In the genomic region with DNA sequence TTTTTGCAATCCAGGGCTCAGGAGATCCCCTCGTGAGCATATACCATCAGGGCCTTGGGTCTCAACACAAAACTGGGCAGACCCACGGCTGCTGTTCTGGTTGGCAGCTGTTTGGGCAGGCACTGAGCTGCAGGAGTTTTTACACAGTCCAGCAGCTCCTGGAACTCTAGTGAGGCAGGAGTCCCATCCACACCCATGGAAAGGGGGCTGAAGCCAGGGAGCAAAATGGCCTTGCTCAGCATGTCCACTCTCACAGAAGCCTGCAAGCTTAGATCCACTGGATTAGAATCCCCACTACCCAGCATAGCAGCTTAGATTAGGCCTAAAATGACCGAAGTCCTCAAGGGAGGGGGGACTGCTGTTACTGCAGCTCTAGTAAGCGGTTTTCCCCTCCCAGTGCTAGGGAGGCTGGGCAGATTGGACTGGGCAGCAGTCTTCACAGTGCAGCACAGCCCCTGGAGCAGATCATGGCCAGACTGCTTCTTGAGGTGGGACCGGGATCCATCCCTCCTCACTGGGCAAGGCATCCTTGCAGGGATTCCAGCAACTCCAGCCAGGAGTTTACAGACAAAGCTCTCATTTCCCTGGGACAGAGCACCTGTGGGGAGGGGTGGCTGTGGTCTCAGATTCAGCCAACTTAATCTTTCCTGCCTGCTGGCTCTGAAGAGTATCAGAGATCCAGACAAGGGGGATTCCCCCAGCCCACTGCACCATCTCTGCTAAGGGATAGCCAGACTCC, we compare ENCODE assay signal across 23 cellular contexts. TPM values are rescaled to one million over a fixed set of nuclear protein-coding genes. Genes with fewer than 3 reads are reported as not detected.
DNase-seq lines count a peak whose midpoint lies in the region; ATAC-seq, FAIRE-seq and TF ChIP-seq lines count a peak whose summit lies in the region.
"Had no signal": no experiment of that assay in that cellular context is flagged by ENCODE, and none has a peak within 500 bp of the region (broad histone marks: within the 10 kb centered on the region; RNA-seq: fewer than 3 reads in every experiment).

No MANE protein-coding gene starts in this region.

- no peak for TF ChIP-seq CTCF in IMR-90 (conservative IDR thresholded peaks at IDR 0.05; ENCODE audit: low read depth, low read length)
- no peak for TF ChIP-seq CTCF in H1 (IDR thresholded peaks at IDR 0.05; ENCODE audit: control extremely low read depth in 1 of 3, insufficient read depth in 1 of 3, low read depth in 1 of 3, low read length in 3 of 3)
- no peak for TF ChIP-seq CTCF in neural progenitor cell (IDR thresholded peaks at IDR 0.05)
- TF ChIP-seq CTCF in activated CD8-positive, alpha-beta T cell treated with anti-CD3 and anti-CD28 coated beads for 36 hours (IDR thresholded peaks at IDR 0.05): no peak

- H3K23ac ChIP-seq in IMR-90 (ENCODE audit: low read depth, low read length) (no peak overlapping the region), H1 (ENCODE audit: insufficient read length) (no peak overlapping the region)

- H4K5ac ChIP-seq in IMR-90 (ENCODE audit: low read depth, low read length) (peak overlapping the region; percentile 11), H1 (ENCODE audit: insufficient read length, low read depth, low read length) (no peak overlapping the region)

- in situ Hi-C loops in IMR-90 (cut with MboI; ENCODE audit: low sequenced_read_pairs): no loop called here

- H3K36me3 ChIP-seq in IMR-90 (ENCODE audit: control insufficient read depth, insufficient read depth, low read length) (no peaks in the 10 kb centered on the region), H1 (ENCODE audit: control insufficient read depth in 2 of 4, insufficient read depth in 4 of 4, low read length in 3 of 4) (no peaks in the 10 kb centered on the region), neural progenitor cell (no peaks in the 10 kb centered on the region)

- no peaks in the 10 kb centered on the region for H3K23me2 ChIP-seq in H1 (ENCODE audit: low read depth, low read length)

- H2BK15ac ChIP-seq in IMR-90 (ENCODE audit: low read depth, low read length) (no peak overlapping the region; the same call in 2 of the 3 replicates), H1 (ENCODE audit: low read length) (no peak overlapping the region)

- H3K79me2 ChIP-seq in H1 (ENCODE audit: control insufficient read depth in 1 of 2, insufficient read depth in 2 of 2, low read length in 2 of 2) (no peaks in the 10 kb centered on the region), neural progenitor cell (ENCODE audit: low read depth) (no peaks in the 10 kb centered on the region)

- no peaks in the 10 kb centered on the region for H3K27me3 ChIP-seq in IMR-90 (ENCODE audit: control insufficient read depth, insufficient read depth, low read length)
- no peaks in the 10 kb centered on the region for H3K27me3 ChIP-seq in H1 (replicated peaks in 1 of 4; ENCODE audit: control insufficient read depth in 3 of 4, extremely low read depth in 1 of 4, insufficient read depth in 3 of 4, low read length in 3 of 4)
- H3K27me3 ChIP-seq in neural progenitor cell: no peaks in the 10 kb centered on the region

- 100% methylated on average over 2 of the region's 5 CpGs; no CpG with 5 or more reads in 1 of the 2 experiments for WGBS in IMR-90 (ENCODE audit: extremely low coverage in 2 of 2, insufficient read length in 1 of 2), 2 experiments
- 83% methylated on average over 5 of the region's 5 CpGs; no CpG with 5 or more reads in 1 of the 2 experiments for WGBS in H1 (ENCODE audit: extremely low coverage in 1 of 2, insufficient coverage in 1 of 2, insufficient read length in 1 of 2, insufficient replicate concordance in 2 of 2, low coverage in 1 of 2, low lambda C conversion rate in 2 of 2, missing lambda C conversion rate in 1 of 2), 2 experiments

- H2BK20ac ChIP-seq in IMR-90 (ENCODE audit: low read depth, low read length) (no peak overlapping the region), H1 (ENCODE audit: low read length) (no peak overlapping the region)

- H2BK120ac ChIP-seq in IMR-90 (ENCODE audit: low read depth, low read length) (no peak overlapping the region), H1 (replicated peaks; ENCODE audit: low read depth, low read length) (no peak overlapping the region)

- no peaks in the 10 kb centered on the region for H3K9me3 ChIP-seq in IMR-90 (ENCODE audit: control insufficient read depth, insufficient read depth, low read length)
- no peaks in the 10 kb centered on the region for H3K9me3 ChIP-seq in H1 (ENCODE audit: insufficient read depth in 2 of 2, low read depth in 1 of 2, low read length in 1 of 2)
- H3K9me3 ChIP-seq in neural progenitor cell (ENCODE audit: low read depth): no peaks in the 10 kb centered on the region
- H3K9me3 ChIP-seq: Caco-2 had no signal

- dilution Hi-C loops in IMR-90 (cut with HindIII; ENCODE audit: low sequenced_read_pairs, unreplicated experiment): no loop called here

- no TSS peak for BruUV-seq in IMR-90 (replicated peaks; lab: Mats Ljungman, UMichigan)

- no peak overlapping the region for H2BK12ac ChIP-seq in H1 (ENCODE audit: low read depth, low read length)

- TF ChIP-seq RAD21 in IMR-90 (IDR thresholded peaks at IDR 0.05; ENCODE audit: low read length) (no peak), H1 (IDR thresholded peaks at IDR 0.05 in 1 of 2, conservative IDR thresholded peaks at IDR 0.05 in 1 of 2; ENCODE audit: low read depth in 2 of 2, low read length in 2 of 2) (no peak)

- FAIRE-seq in H1 (lab: Jason Lieb, UNC): no peak
- FAIRE-seq: GM12878 had no signal

- no peaks in the 10 kb centered on the region for H3K9me3 Mint-ChIP-seq in neural progenitor cell
- H3K9me3 Mint-ChIP-seq in activated CD8-positive, alpha-beta T cell treated with anti-CD3 and anti-CD28 coated beads for 36 hours: no peaks in the 10 kb centered on the region
- H3K9me3 Mint-ChIP-seq: CD4-positive, CD25-positive, alpha-beta regulatory T cell had no signal

- H2AK9ac ChIP-seq in IMR-90 (replicated peaks; ENCODE audit: low read depth, low read length, poor library complexity): no peak overlapping the region

- no peaks in the 10 kb centered on the region for H3F3A ChIP-seq in neural progenitor cell (ENCODE audit: low read depth)

- H3K18ac ChIP-seq in IMR-90 (ENCODE audit: low read depth, low read length): no peak overlapping the region; the same call in 1 of the 2 replicates
- H3K18ac ChIP-seq in H1 (ENCODE audit: extremely low read depth, low read length): no peak overlapping the region

- H3K79me1 ChIP-seq in IMR-90 (ENCODE audit: low read depth in 1 of 2, low read length in 2 of 2) (no peaks in the 10 kb centered on the region), H1 (ENCODE audit: low read depth, low read length) (no peaks in the 10 kb centered on the region)

- POLR2A ChIA-PET in IMR-90 (lab: Charles Lee; ENCODE audit: unreplicated experiment) (no interaction called here), H1 (lab: Charles Lee; ENCODE audit: partially characterized antibody) (interaction anchor here (0.7 kb wide), 1 partner anchor 1973 kb away, joined by 3 read pairs; no protein-coding TSS in a partner anchor)
- POLR2A ChIA-PET in activated CD8-positive, alpha-beta T cell treated with anti-CD3 and anti-CD28 coated beads for 36 hours (lab: Charles Lee): no interaction called here

- CTCF ChIA-PET in IMR-90 (lab: Yijun Ruan, JAX): no interaction called here
- CTCF ChIA-PET in H1 (lab: Charles Lee; ENCODE audit: partially characterized antibody): interaction anchor here (0.6 to 1.5 kb wide), 2 partner anchors 27 to 497 kb away, joined by 3 read pairs; no protein-coding TSS in a partner anchor
- CTCF ChIA-PET in activated CD8-positive, alpha-beta T cell treated with anti-CD3 and anti-CD28 coated beads for 36 hours (lab: Charles Lee): no interaction called here

- no peak overlapping the region; the same call in 1 of the 2 replicates for H4K91ac ChIP-seq in IMR-90 (ENCODE audit: insufficient read depth, low read depth, low read length)
- H4K91ac ChIP-seq in H1 (replicated peaks; ENCODE audit: insufficient read length, low read length): no peak overlapping the region

- TF ChIP-seq POLR2A in IMR-90 (IDR thresholded peaks at IDR 0.05; ENCODE audit: low read depth, low read length) (no peak), H1 (IDR thresholded peaks at IDR 0.05; ENCODE audit: control extremely low read depth in 1 of 2, low read depth in 2 of 2, low read length in 2 of 2) (no peak)

- H3K56ac ChIP-seq in IMR-90 (ENCODE audit: extremely low read depth, insufficient read depth, low read length) (no peak overlapping the region), H1 (replicated peaks; ENCODE audit: insufficient read length, low read depth, low read length) (no peak overlapping the region)

- H3K4ac ChIP-seq in IMR-90 (ENCODE audit: low read depth, low read length): peak overlapping the region; percentile 21; the same call in 1 of the 2 replicates
- H3K4ac ChIP-seq in H1 (replicated peaks; ENCODE audit: insufficient read length, low read depth, low read length): no peak overlapping the region

- H4K20me1 ChIP-seq in IMR-90 (ENCODE audit: insufficient read depth, low read length) (no peaks in the 10 kb centered on the region), H1 (replicated peaks in 1 of 2; ENCODE audit: control insufficient read depth in 1 of 2, insufficient read depth in 2 of 2, low read length in 2 of 2) (no peaks in the 10 kb centered on the region), neural progenitor cell (ENCODE audit: low read depth) (no peaks in the 10 kb centered on the region)

- TF ChIP-seq EP300 in H1 (IDR thresholded peaks at IDR 0.05; ENCODE audit: borderline replicate concordance in 1 of 2, low read depth in 2 of 2, low read length in 2 of 2): no peak

- H3K4me2 ChIP-seq in IMR-90 (ENCODE audit: low read depth, low read length) (no peak overlapping the region), H1 (ENCODE audit: insufficient read depth in 1 of 2, low read depth in 2 of 2, low read length in 2 of 2) (no peak overlapping the region), neural progenitor cell (no peak overlapping the region)
- H3K4me2 ChIP-seq: KMS-11 had no signal

- H3K4me1 Mint-ChIP-seq in neural progenitor cell: no peaks in the 10 kb centered on the region
- peaks cover 16% of the 10 kb centered on the region for H3K4me1 Mint-ChIP-seq in activated CD8-positive, alpha-beta T cell treated with anti-CD3 and anti-CD28 coated beads for 36 hours (ENCODE audit: low read depth)

- no peak overlapping the region for H3K27ac Mint-ChIP-seq in neural progenitor cell
- no peak overlapping the region for H3K27ac Mint-ChIP-seq in activated CD8-positive, alpha-beta T cell treated with anti-CD3 and anti-CD28 coated beads for 36 hours

- H3K4me1 ChIP-seq in IMR-90 (ENCODE audit: control insufficient read depth, insufficient read depth, low read length) (no peaks in the 10 kb centered on the region), H1 (replicated peaks in 1 of 4; ENCODE audit: control insufficient read depth in 3 of 4, insufficient read depth in 4 of 4, low read length in 3 of 4) (peaks cover 0 to 10% (median 3%) of the 10 kb centered on the region in 4 experiments; a peak in 5 of 7 replicates), neural progenitor cell (no peaks in the 10 kb centered on the region)
- H3K4me1 ChIP-seq: Caco-2 had no signal

- H3K4me3 Mint-ChIP-seq in neural progenitor cell: no peak overlapping the region
- H3K4me3 Mint-ChIP-seq in activated CD8-positive, alpha-beta T cell treated with anti-CD3 and anti-CD28 coated beads for 36 hours: no peak overlapping the region

- H3K4me3 ChIP-seq in IMR-90 (ENCODE audit: insufficient read depth, low read depth, low read length): no peak overlapping the region
- H3K4me3 ChIP-seq in H1 (ENCODE audit: extremely low read depth in 1 of 4, insufficient read depth in 2 of 4, low read depth in 3 of 4, low read length in 4 of 4): no peak overlapping the region
- no peak overlapping the region for H3K4me3 ChIP-seq in neural progenitor cell
- H3K4me3 ChIP-seq: GM12878 had no signal

- DNase-seq in IMR-90 (no peak), H1 (ENCODE audit: low read depth in 1 of 2, low spot score in 2 of 2) (peak in 1 of 2 experiments; percentile 44), neural progenitor cell (ENCODE audit: low spot score) (peak; percentile 2), epidermal melanocyte (ENCODE audit: insufficient read length, low spot score) (no peak)
- no peak for DNase-seq in stimulated activated CD4-positive, alpha-beta T cell treated with anti-CD3 and anti-CD28 coated beads, Interleukin-12 subunit alpha, Interleukin-12 subunit beta, amount 100 ng/mL, for 4 hours
- DNase-seq in activated CD8-positive, alpha-beta T cell treated with anti-CD3 and anti-CD28 coated beads for 36 hours: no peak
- DNase-seq: Caco-2; CD4-positive, CD25-positive, alpha-beta regulatory T cell; DMS 273 treated with DMSO at 0.1 percent for 48 hours; DMS79 treated with DMSO at 0.1 percent for 48 hours; HCEC 1CT; NCI-H1105 treated with DMSO at 0.1 percent for 48 hours; NCI-H1694 treated with DMSO at 0.1 percent for 48 hours; NCI-H446; NCI-H526; OCI-M1; Right ventricle myocardium superior had no signal

- ATAC-seq in IMR-90 (ENCODE audit: low read depth) (no peak), HG02938 (IDR thresholded peaks at IDR 0.05; ENCODE audit: unreplicated experiment) (no peak)
- no peak for ATAC-seq in activated CD8-positive, alpha-beta T cell treated with anti-CD3 and anti-CD28 coated beads for 36 hours
- ATAC-seq: GM12878 had no signal

- no peak overlapping the region for H2AFZ ChIP-seq in IMR-90 (replicated peaks; ENCODE audit: low read length, poor library complexity)
- H2AFZ ChIP-seq in H1 (ENCODE audit: low read length): peak overlapping the region; percentile 34
- peak overlapping the region; percentile 63 for H2AFZ ChIP-seq in neural progenitor cell (replicated peaks)

- intact Hi-C loops in IMR-90 (cut with micrococcal nuclease): no loop called here
- intact Hi-C loops in activated CD8-positive, alpha-beta T cell treated with anti-CD3 and anti-CD28 coated beads for 36 hours (cut with micrococcal nuclease): no loop called here

- H3K14ac ChIP-seq in IMR-90 (replicated peaks; ENCODE audit: low read depth, low read length) (0 out of 2 replicates have a peak overlapping the region, but pooled peaks have one; percentile 17), H1 (ENCODE audit: insufficient read length) (no peak overlapping the region)

- H3K27ac ChIP-seq in IMR-90 (ENCODE audit: insufficient read depth, low read length) (no peak overlapping the region), H1 (ENCODE audit: low read depth, low read length) (no peak overlapping the region), neural progenitor cell (no peak overlapping the region)
- H3K27ac ChIP-seq: KMS-11 had no signal

- H4K8ac ChIP-seq in IMR-90 (ENCODE audit: low read depth in 2 of 2, low read length in 2 of 2) (peak overlapping the region in 1 of 2 experiments; percentile 11; a peak in 1 of 4 replicates), H1 (ENCODE audit: extremely low read depth, insufficient read depth, low read length) (peak overlapping the region; percentile 15; the same call in 1 of the 2 replicates)

- H2BK5ac ChIP-seq in IMR-90 (ENCODE audit: low read depth, low read length, poor library complexity, severe bottlenecking) (no peak overlapping the region), H1 (ENCODE audit: low read depth, low read length) (0 out of 2 replicates have a peak overlapping the region, but pooled peaks have one; percentile 45)

- no peaks in the 10 kb centered on the region for H3K27me3 Mint-ChIP-seq in neural progenitor cell (ENCODE audit: insufficient read depth, low read depth)
- H3K27me3 Mint-ChIP-seq in activated CD8-positive, alpha-beta T cell treated with anti-CD3 and anti-CD28 coated beads for 36 hours: peaks cover 11% of the 10 kb centered on the region
- H3K27me3 Mint-ChIP-seq: CD4-positive, CD25-positive, alpha-beta regulatory T cell had no signal

- no peaks in the 10 kb centered on the region for H3K36me3 Mint-ChIP-seq in neural progenitor cell
- no peaks in the 10 kb centered on the region for H3K36me3 Mint-ChIP-seq in activated CD8-positive, alpha-beta T cell treated with anti-CD3 and anti-CD28 coated beads for 36 hours (ENCODE audit: low read depth)

- H3K9me1 ChIP-seq in IMR-90 (ENCODE audit: insufficient read depth, low read length): no peaks in the 10 kb centered on the region

- H2AK5ac ChIP-seq in IMR-90 (ENCODE audit: low read depth, low read length): peak overlapping the region; percentile 9; the same call in 1 of the 2 replicates
- H2AK5ac ChIP-seq in H1 (ENCODE audit: low read depth, low read length): no peak overlapping the region

- H3K9ac ChIP-seq in IMR-90 (ENCODE audit: low read depth, low read length) (no peak overlapping the region), H1 (replicated peaks in 1 of 4; ENCODE audit: extremely low read depth in 1 of 4, low read depth in 3 of 4, low read length in 3 of 4) (no peak overlapping the region), neural progenitor cell (no peak overlapping the region)
- H3K9ac ChIP-seq: KMS-11 had no signal

RNA-seq across cellular contexts. Expression of a gene that starts 36.4 kb away (rescaled TPM):
- total RNA-seq in IMR-90 (2012; rRNA removed): 7.9 and 23.3 TPM in 2 replicates
- 24.9 and 29.2 TPM in 2 replicates for polyA plus RNA-seq in IMR-90 (2012; rRNA removed)
- 7.8 and 24.1 TPM in 2 replicates for polyA plus RNA-seq in IMR-90 (2012; cell fraction: cytosol; rRNA removed)
- 0.65 and 9.2 TPM in 2 replicates for polyA plus RNA-seq in IMR-90 (2012; cell fraction: nucleus; rRNA removed; ENCODE audit: low replicate concordance)
- not detected in 2 replicates for total RNA-seq in H1 (2021; fragmentation: NEBNext Ultra II Directional; extraction: Animal tissue kit (Norgen Biotek cat#: 25700))
- not detected in 2 replicates for polyA plus RNA-seq in H1 (2011; rRNA removed)
- not detected for polyA plus RNA-seq in H1 (2011; cell fraction: cytosol; rRNA removed)
- not detected for polyA plus RNA-seq in H1 (2011; cell fraction: nucleus; rRNA removed)
- polyA plus RNA-seq in H1 (2012, experiment 1 of 2): not detected in 4 replicates
- not detected for polyA plus RNA-seq in H1 (2012, experiment 2 of 2)
- not detected for polyA plus RNA-seq in H1 (2013, experiment 1 of 2)
- polyA plus RNA-seq in H1 (2013, experiment 2 of 2): not detected
- not detected in 2 replicates for polyA minus RNA-seq in H1 (2011; rRNA and poly(A)+ RNA removed)
- not detected for polyA minus RNA-seq in H1 (2011; cell fraction: cytosol; rRNA and poly(A)+ RNA removed)
- polyA minus RNA-seq in H1 (2011; cell fraction: nucleus; rRNA and poly(A)+ RNA removed): not detected
- not detected in 2 replicates for total RNA-seq in neural progenitor cell (ENCODE audit: low replicate concordance)
- total RNA-seq in activated CD8-positive, alpha-beta T cell treated with anti-CD3 and anti-CD28 coated beads for 36 hours: 10 to 100 TPM; 13.1 to 15.2 TPM

RNA-seq across cellular contexts. Expression of a gene that starts 46.6 kb away (rescaled TPM):
- 24.7 and 31.2 TPM in 2 replicates for total RNA-seq in IMR-90 (2012; rRNA removed)
- polyA plus RNA-seq in IMR-90 (2012; rRNA removed): 11.1 and 12.5 TPM in 2 replicates
- polyA plus RNA-seq in IMR-90 (2012; cell fraction: cytosol; rRNA removed): 3.2 and 4.7 TPM in 2 replicates
- polyA plus RNA-seq in IMR-90 (2012; cell fraction: nucleus; rRNA removed; ENCODE audit: low replicate concordance): 1.0 and 12.4 TPM in 2 replicates
- total RNA-seq in H1 (2021; fragmentation: NEBNext Ultra II Directional; extraction: Animal tissue kit (Norgen Biotek cat#: 25700)): not detected in 2 replicates
- not detected in 2 replicates for polyA plus RNA-seq in H1 (2011; rRNA removed)
- polyA plus RNA-seq in H1 (2011; cell fraction: cytosol; rRNA removed): not detected
- polyA plus RNA-seq in H1 (2011; cell fraction: nucleus; rRNA removed): not detected
- not detected in 4 replicates for polyA plus RNA-seq in H1 (2012, experiment 1 of 2)
- not detected for polyA plus RNA-seq in H1 (2012, experiment 2 of 2)
- not detected for polyA plus RNA-seq in H1 (2013, experiment 1 of 2)
- not detected for polyA plus RNA-seq in H1 (2013, experiment 2 of 2)
- polyA minus RNA-seq in H1 (2011; rRNA and poly(A)+ RNA removed): not detected in 2 replicates
- polyA minus RNA-seq in H1 (2011; cell fraction: cytosol; rRNA and poly(A)+ RNA removed): not detected
- polyA minus RNA-seq in H1 (2011; cell fraction: nucleus; rRNA and poly(A)+ RNA removed): not detected
- not detected in 2 replicates for total RNA-seq in neural progenitor cell (ENCODE audit: low replicate concordance)
- total RNA-seq in activated CD8-positive, alpha-beta T cell treated with anti-CD3 and anti-CD28 coated beads for 36 hours: 10 to 100 TPM; 31.9 to 32.4 TPM

RNA-seq across cellular contexts. Expression of a gene that starts 58.0 kb away (rescaled TPM):
- total RNA-seq in IMR-90 (2012; rRNA removed) (not detected in 2 replicates), neural progenitor cell (ENCODE audit: low replicate concordance) (not detected in 2 replicates)
- polyA plus RNA-seq in IMR-90 (2012; rRNA removed) (not detected in 2 replicates), H1 (2011; rRNA removed) (not detected in 2 replicates)
- not detected in 2 replicates for polyA plus RNA-seq in IMR-90 (2012; cell fraction: cytosol; rRNA removed)
- not detected in 2 replicates for polyA plus RNA-seq in IMR-90 (2012; cell fraction: nucleus; rRNA removed; ENCODE audit: low replicate concordance)
- not detected in 2 replicates for total RNA-seq in H1 (2021; fragmentation: NEBNext Ultra II Directional; extraction: Animal tissue kit (Norgen Biotek cat#: 25700))
- not detected for polyA plus RNA-seq in H1 (2011; cell fraction: cytosol; rRNA removed)
- polyA plus RNA-seq in H1 (2011; cell fraction: nucleus; rRNA removed): not detected
- not detected in 4 replicates for polyA plus RNA-seq in H1 (2012, experiment 1 of 2)
- polyA plus RNA-seq in H1 (2012, experiment 2 of 2): not detected
- not detected for polyA plus RNA-seq in H1 (2013, experiment 1 of 2)
- polyA plus RNA-seq in H1 (2013, experiment 2 of 2): not detected
- not detected in 2 replicates for polyA minus RNA-seq in H1 (2011; rRNA and poly(A)+ RNA removed)
- not detected for polyA minus RNA-seq in H1 (2011; cell fraction: cytosol; rRNA and poly(A)+ RNA removed)
- not detected for polyA minus RNA-seq in H1 (2011; cell fraction: nucleus; rRNA and poly(A)+ RNA removed)
- not detected for total RNA-seq in activated CD8-positive, alpha-beta T cell treated with anti-CD3 and anti-CD28 coated beads for 36 hours
- total RNA-seq: Caco-2; CD4-positive, CD25-positive, alpha-beta regulatory T cell; GM12878; HT1080; SK-MEL-5 had no signal
- polyA plus RNA-seq: BJ; CD4-positive, CD25-positive, alpha-beta regulatory T cell; GM12878 had no signal

RNA-seq across cellular contexts. Expression of a gene that starts 58.6 kb away (rescaled TPM):
- total RNA-seq in IMR-90 (2012; rRNA removed) (not detected in 2 replicates), neural progenitor cell (ENCODE audit: low replicate concordance) (not detected in 2 replicates)
- polyA plus RNA-seq in IMR-90 (2012; rRNA removed) (not detected in 2 replicates), H1 (2011; rRNA removed) (not detected in 2 replicates)
- polyA plus RNA-seq in IMR-90 (2012; cell fraction: cytosol; rRNA removed): not detected in 2 replicates
- polyA plus RNA-seq in IMR-90 (2012; cell fraction: nucleus; rRNA removed; ENCODE audit: low replicate concordance): 0.13 TPM in 1 of 2 replicates, not detected in the other
- total RNA-seq in H1 (2021; fragmentation: NEBNext Ultra II Directional; extraction: Animal tissue kit (Norgen Biotek cat#: 25700)): not detected in 2 replicates
- polyA plus RNA-seq in H1 (2011; cell fraction: cytosol; rRNA removed): not detected
- polyA plus RNA-seq in H1 (2011; cell fraction: nucleus; rRNA removed): not detected
- polyA plus RNA-seq in H1 (2012, experiment 1 of 2): not detected in 4 replicates
- polyA plus RNA-seq in H1 (2012, experiment 2 of 2): not detected
- not detected for polyA plus RNA-seq in H1 (2013, experiment 1 of 2)
- not detected for polyA plus RNA-seq in H1 (2013, experiment 2 of 2)
- not detected in 2 replicates for polyA minus RNA-seq in H1 (2011; rRNA and poly(A)+ RNA removed)
- polyA minus RNA-seq in H1 (2011; cell fraction: cytosol; rRNA and poly(A)+ RNA removed): not detected
- polyA minus RNA-seq in H1 (2011; cell fraction: nucleus; rRNA and poly(A)+ RNA removed): not detected
- total RNA-seq in activated CD8-positive, alpha-beta T cell treated with anti-CD3 and anti-CD28 coated beads for 36 hours: not detected
- total RNA-seq: CD4-positive, CD25-positive, alpha-beta regulatory T cell; GM12878; HT1080; Right ventricle myocardium superior; SK-MEL-5 had no signal
- polyA plus RNA-seq: BJ, GM12878 had no signal

Comparison
In these comparisons a context has a peak if more than half of its experiments do, and no peak if none do; other contexts are left out.
1. RNA of a gene that starts 46.6 kb away (total RNA-seq): 31.9 to 32.4 TPM in activated CD8-positive, alpha-beta T cell treated with anti-CD3 and anti-CD28 coated beads for 36 hours and 24.7 to 31.2 TPM in IMR-90; not detected in H1 and not detected in neural progenitor cell; every median in the first group is over 10 times any median in the second.